ENCODE assay signal across 1 cellular context in genomic region chr16:25037632-25038031, GRCh38.
TF ChIP-seq lines count a peak whose summit lies in the region.

No MANE protein-coding gene starts in this region.

TF ChIP-seq in HepG2, 621 proteins besides CTCF, POLR2A, EP300 and RAD21 (continued from another document):
- TF ChIP-seq TFAP4 (IDR thresholded peaks at IDR 0.05; ENCODE audit: borderline replicate concordance, low read depth) (peak; percentile 70; the same call in 1 of the 2 replicates), ZBTB21 (CRISPR knock-in tag; IDR thresholded peaks at IDR 0.05) (peak; percentile 93), TEAD3 (CRISPR knock-in tag; optimal IDR thresholded peaks at IDR 0.05; ENCODE audit: borderline replicate concordance) (peak; percentile 11), ZNF574 (CRISPR knock-in tag; IDR thresholded peaks at IDR 0.05) (no peak), SALL2 (CRISPR knock-in tag; IDR thresholded peaks at IDR 0.05) (no peak)
